ENCODE assay signal across 1 cellular context in the genomic region with DNA sequence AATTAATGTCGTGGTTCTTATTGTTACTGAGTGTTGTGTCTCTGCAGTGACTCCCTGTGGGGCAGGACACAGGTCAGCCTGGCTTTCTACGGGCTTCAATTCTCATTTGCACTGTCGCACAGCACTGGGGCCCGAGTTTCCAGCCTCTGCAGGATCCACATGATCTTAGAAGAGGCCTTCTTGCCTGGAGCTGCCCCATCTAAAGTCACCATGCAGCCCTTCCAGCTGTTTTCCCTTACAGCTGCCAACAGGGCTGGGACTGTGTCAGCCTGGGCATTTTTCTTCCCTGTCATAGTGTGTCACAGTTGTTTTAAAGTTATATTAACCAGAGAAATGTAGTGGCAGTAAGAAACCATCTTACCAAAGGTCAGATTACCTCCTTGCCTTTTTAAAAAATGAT.
TF ChIP-seq lines count a peak whose summit lies in the region.

No MANE protein-coding gene starts in this region.

TF ChIP-seq in endothelial cell of umbilical vein, 7 proteins besides CTCF, POLR2A, EP300 and RAD21:
- TF ChIP-seq FOS (IDR thresholded peaks at IDR 0.05; ENCODE audit: borderline replicate concordance, insufficient read depth, low read length) (no peak), JUN (IDR thresholded peaks at IDR 0.05; ENCODE audit: borderline replicate concordance, insufficient read depth, insufficient read length, low read depth) (no peak), MYC (IDR thresholded peaks at IDR 0.05; ENCODE audit: low read depth, low read length) (no peak), GATA2 (IDR thresholded peaks at IDR 0.05; ENCODE audit: insufficient read depth, insufficient read length, low read depth, low read length) (no peak), EZH2 (IDR thresholded peaks at IDR 0.05; ENCODE audit: borderline replicate concordance, low read depth, low read length, severe bottlenecking) (no peak)
- TF ChIP-seq, protein P1, sequence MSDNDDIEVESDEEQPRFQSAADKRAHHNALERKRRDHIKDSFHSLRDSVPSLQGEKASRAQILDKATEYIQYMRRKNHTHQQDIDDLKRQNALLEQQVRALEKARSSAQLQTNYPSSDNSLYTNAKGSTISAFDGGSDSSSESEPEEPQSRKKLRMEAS (IDR thresholded peaks at IDR 0.05; ENCODE audit: insufficient read depth, insufficient read length), result no peak
